In the genomic region with DNA sequence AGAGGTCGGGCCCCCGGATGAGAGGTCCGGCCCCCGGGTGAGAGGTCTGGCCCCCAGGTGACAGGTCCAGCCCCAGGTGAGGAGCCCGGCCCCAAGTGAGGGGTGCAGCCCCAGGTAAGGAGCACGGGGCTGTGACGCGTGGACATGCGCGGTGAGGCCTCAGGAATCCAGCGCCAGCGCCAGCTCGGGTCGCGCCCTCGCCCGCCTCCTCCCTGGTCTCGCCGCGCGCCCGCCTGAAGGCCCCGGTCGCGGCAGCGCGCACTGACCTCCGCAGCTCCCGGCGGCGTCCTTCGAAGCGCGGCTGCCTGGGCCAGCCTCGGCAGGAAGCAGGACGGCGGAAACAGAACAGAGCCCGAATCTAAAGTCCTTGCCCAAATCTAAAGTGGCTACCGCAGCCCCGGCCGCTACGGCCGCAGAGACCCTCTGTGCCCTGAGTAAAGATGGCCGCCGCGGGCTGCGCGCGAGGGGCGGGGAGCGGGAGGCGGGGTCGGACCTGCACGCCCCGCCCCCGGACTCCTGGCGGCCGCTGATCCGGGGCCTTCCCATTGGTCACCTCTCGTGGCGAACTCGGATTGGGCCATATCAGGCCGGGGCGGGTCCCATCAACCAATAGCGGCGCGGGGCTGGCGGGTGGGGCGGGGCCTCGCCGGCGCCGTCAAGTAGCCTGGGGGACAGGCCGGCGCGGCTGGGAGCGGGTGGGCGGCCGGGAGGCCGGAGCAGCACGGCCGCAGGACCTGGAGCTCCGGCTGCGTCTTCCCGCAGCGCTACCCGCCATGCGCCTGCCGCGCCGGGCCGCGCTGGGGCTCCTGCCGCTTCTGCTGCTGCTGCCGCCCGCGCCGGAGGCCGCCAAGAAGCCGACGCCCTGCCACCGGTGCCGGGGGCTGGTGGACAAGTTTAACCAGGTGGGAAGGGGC, we compare ENCODE assay signal across 8 cellular contexts. TPM values are rescaled to one million over a fixed set of nuclear protein-coding genes. Genes with fewer than 3 reads are reported as not detected.
DNase-seq lines count a peak whose midpoint lies in the region; ATAC-seq and TF ChIP-seq lines count a peak whose summit lies in the region.

A gene (minus strand): TSS at position 442 of the 914 bp plus-strand sequence. CDS start 4,673 bp downstream, outside the sequence.
A gene with protein sequence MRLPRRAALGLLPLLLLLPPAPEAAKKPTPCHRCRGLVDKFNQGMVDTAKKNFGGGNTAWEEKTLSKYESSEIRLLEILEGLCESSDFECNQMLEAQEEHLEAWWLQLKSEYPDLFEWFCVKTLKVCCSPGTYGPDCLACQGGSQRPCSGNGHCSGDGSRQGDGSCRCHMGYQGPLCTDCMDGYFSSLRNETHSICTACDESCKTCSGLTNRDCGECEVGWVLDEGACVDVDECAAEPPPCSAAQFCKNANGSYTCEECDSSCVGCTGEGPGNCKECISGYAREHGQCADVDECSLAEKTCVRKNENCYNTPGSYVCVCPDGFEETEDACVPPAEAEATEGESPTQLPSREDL (plus strand): TSS at position 638 of the 914 bp plus-strand sequence. CDS start 136 bp downstream, at position 774.

- no peak for TF ChIP-seq CTCF in PC-3 (conservative IDR thresholded peaks at IDR 0.05; ENCODE audit: low read depth, low read length)

- H4K20me1 ChIP-seq in PC-3 (ENCODE audit: low read length), result no peaks in the 10 kb centered on the region

- no peaks in the 10 kb centered on the region for H3K9me3 Mint-ChIP-seq in IgD-negative memory B cell

- H3K27me3 ChIP-seq in PC-3 (ENCODE audit: low read length), result no peaks in the 10 kb centered on the region

- DNase-seq in DMS153 (lab: John Stamatoyannopoulos, UW), result peak; percentile 93
- peak; percentile 91 for DNase-seq in PC-3
- DNase-seq in activated T-cell treated with anti-CD3 and anti-CD28 coated beads for 48 hours (ENCODE audit: low read depth), result peak; percentile 96
- peak; percentile 75 for DNase-seq in epithelial cell of prostate (ENCODE audit: low read depth, low spot score)
- peak; percentile 98 for DNase-seq in mucosa of gallbladder (ENCODE audit: low spot score)
- DNase-seq in stimulated activated CD8-positive, alpha-beta memory T cell treated with anti-CD3 and anti-CD28 coated beads, Interleukin-4, amount 100 ng/mL, for 24 hours (ENCODE audit: low read depth), result peak; percentile 94

- peak within 1 kb of the TSS; percentile 97 for H3K4me2 ChIP-seq in PC-3 (ENCODE audit: low read length)

- H3K9me3 ChIP-seq in PC-3 (ENCODE audit: low read length), result no peaks in the 10 kb centered on the region

- no peaks in the 10 kb centered on the region for H3F3A ChIP-seq in PC-3 (ENCODE audit: low read length, unreplicated experiment)

- H3K36me3 ChIP-seq in PC-3 (ENCODE audit: low read depth, low read length), result no peaks in the 10 kb centered on the region

- H3K27ac ChIP-seq in PC-3 (ENCODE audit: low read length) (peak within 1 kb of the TSS; percentile 65), epithelial cell of prostate (peak within 1 kb of the TSS; percentile 89)

- H3K27ac Mint-ChIP-seq in IgD-negative memory B cell, result peak within 1 kb of the TSS; percentile 91 to 96 (median 93)

- H3K4me3 ChIP-seq in PC-3 (ENCODE audit: low read length), result peak within 1 kb of the TSS; percentile 78

- H3K4me1 ChIP-seq in PC-3 (ENCODE audit: insufficient read depth, low read length), result peaks cover 12% of the 10 kb centered on the region

- POLR2A ChIA-PET in PC-3 (lab: Charles Lee; ENCODE audit: unreplicated experiment), result no interaction called here

- H2AFZ ChIP-seq in PC-3 (ENCODE audit: low read length), result peak within 1 kb of the TSS; percentile 94

- H3K27me3 Mint-ChIP-seq in IgD-negative memory B cell, result no peaks in the 10 kb centered on the region

- CTCF ChIA-PET in PC-3 (lab: Charles Lee), result interaction anchor here (1.7 kb wide), 1 partner anchor 150 kb away, joined by 5 read pairs; no protein-coding TSS in a partner anchor

- intact Hi-C loops in PC-3 (cut with micrococcal nuclease), result loop anchor here (5.0 kb wide), 1 partner anchor 66 kb away; a partner anchor contains a TSS

- peaks cover 2% of the 10 kb centered on the region for H3K36me3 Mint-ChIP-seq in IgD-negative memory B cell

- H3K9ac ChIP-seq in PC-3 (ENCODE audit: low read length), result peak within 1 kb of the TSS; percentile 89

- H3K4me3 Mint-ChIP-seq in IgD-negative memory B cell, result peak within 1 kb of the TSS; percentile 83 to 96 (median 93)

- ATAC-seq in GM21529 (IDR thresholded peaks at IDR 0.05; ENCODE audit: unreplicated experiment), result peak; percentile 90
- peak; percentile 94 for ATAC-seq in PC-3

- no peaks in the 10 kb centered on the region for H3K9me2 ChIP-seq in PC-3 (replicated peaks; ENCODE audit: low read length)

- peaks cover 7 to 14% (median 12%) of the 10 kb centered on the region in 3 donors for H3K4me1 Mint-ChIP-seq in IgD-negative memory B cell

- peaks cover 26% of the 10 kb centered on the region for H3K79me2 ChIP-seq in PC-3 (ENCODE audit: low read length)

- BruUV-seq in PC-3 (replicated peaks; lab: Mats Ljungman, UMichigan), result no TSS peak

RNA-seq across cellular contexts. Expression of the first gene that starts in this region (rescaled TPM):
- polyA plus RNA-seq in IgD-negative memory B cell, result 13.4 TPM
- 10.7 and 12.1 TPM in 2 replicates for total RNA-seq in PC-3 (2014; rRNA removed)
- 36.7 TPM for total RNA-seq in mucosa of gallbladder

RNA-seq across cellular contexts. Expression of the second gene that starts in this region (rescaled TPM):
- 29.7 TPM for polyA plus RNA-seq in IgD-negative memory B cell
- total RNA-seq in PC-3 (2014; rRNA removed), result 71.3 and 85.6 TPM in 2 replicates
- total RNA-seq in mucosa of gallbladder, result 56.6 TPM

Comparison
In these comparisons a context has a peak if more than half of its experiments do, and no peak if none do; other contexts are left out.
1. Peak in every context shown above with its lines: DNase-seq, ATAC-seq, H3K4me3 ChIP-seq and H3K27ac ChIP-seq.